Comparison of ENCODE assay signal across 10 cellular contexts in genomic region chr11:121741954-121742361, GRCh38.
DNase-seq lines count a peak whose midpoint lies in the region; ATAC-seq, FAIRE-seq and TF ChIP-seq lines count a peak whose summit lies in the region.
"Had no signal": no experiment of that assay in that cellular context is flagged by ENCODE, and none has a peak within 500 bp of the region (broad histone marks: within the 10 kb centered on the region; RNA-seq: fewer than 3 reads in every experiment).

No MANE protein-coding gene starts in this region.

- peak overlapping the region; percentile 14 to 43 for H3K27ac ChIP-seq in kidney (ENCODE audit: low read depth in 2 of 2, low read length in 2 of 2)

- H3K9me3 ChIP-seq in kidney (ENCODE audit: control insufficient read depth in 1 of 2, low read length in 2 of 2), result peaks cover 3 to 6% of the 10 kb centered on the region in 2 donors

- H3K9ac ChIP-seq in kidney (ENCODE audit: low read length in 2 of 2), result no peak overlapping the region

- peak; percentile 41 for TF ChIP-seq CTCF in choroid plexus epithelial cell (conservative IDR thresholded peaks at IDR 0.05; ENCODE audit: low read depth, low read length)
- no peak for TF ChIP-seq CTCF in kidney (IDR thresholded peaks at IDR 0.05; ENCODE audit: borderline replicate concordance, extremely low read depth, insufficient read depth)

- H3K36me3 ChIP-seq in kidney (ENCODE audit: control insufficient read depth in 1 of 2, insufficient read depth in 2 of 2, low read length in 2 of 2), result no peaks in the 10 kb centered on the region

- DNase-seq in Ammon's horn (ENCODE audit: low spot score) (peak; percentile 71), choroid plexus epithelial cell (ENCODE audit: low read depth) (peak; percentile 64), kidney (peak; percentile 86), sciatic nerve (ENCODE audit: low spot score) (peak; percentile 88)
- no peak for DNase-seq in activated CD8-positive, alpha-beta memory T cell treated with anti-CD3 and anti-CD28 coated beads, Interleukin-2, amount 50 U/mL, for 48 hours
- DNase-seq in NK-92 treated with Interleukin-12 subunit alpha and Interleukin-12 subunit beta, amount 100 ng/mL, for 24 hours (lab: John Stamatoyannopoulos, UW), result no peak
- no peak for DNase-seq in activated CD4-positive, alpha-beta T cell treated with anti-CD3 and anti-CD28 coated beads, Interleukin-2, amount 50 U/mL, for 48 hours
- DNase-seq in stimulated activated naive B cell treated with anti-CD40 and anti-IgM and Interleukin-4, amounts not matched to agents 10 μg/mL and 1 μg/mL and 100 μg/mL, for 72 hours, result no peak
- DNase-seq: NCI-H446 treated with DMSO at 0.1 percent for 48 hours had no signal

- no peak for FAIRE-seq in kidney (lab: Jason Lieb, UNC)

- H3K36me3 Mint-ChIP-seq in stimulated activated naive B cell treated with anti-CD40 and anti-IgM and Interleukin-4, amounts not matched to agents 10 μg/mL and 1 μg/mL and 100 μg/mL, for 72 hours, result no peaks in the 10 kb centered on the region

- no peaks in the 10 kb centered on the region for H3K4me1 Mint-ChIP-seq in stimulated activated naive B cell treated with anti-CD40 and anti-IgM and Interleukin-4, amounts not matched to agents 10 μg/mL and 1 μg/mL and 100 μg/mL, for 72 hours
- H3K4me1 Mint-ChIP-seq: activated naive CD4-positive, alpha-beta T cell treated with anti-CD3 and anti-CD28 coated beads, Interleukin-2, amount 50 U/mL, for 24 hours had no signal

- no peak overlapping the region for H3K4me3 ChIP-seq in choroid plexus epithelial cell (ENCODE audit: low read depth, low read length)
- no peak overlapping the region for H3K4me3 ChIP-seq in kidney (ENCODE audit: low read length in 2 of 2)

- no peak overlapping the region for H3K27ac Mint-ChIP-seq in stimulated activated naive B cell treated with anti-CD40 and anti-IgM and Interleukin-4, amounts not matched to agents 10 μg/mL and 1 μg/mL and 100 μg/mL, for 72 hours
- H3K27ac Mint-ChIP-seq: activated naive CD4-positive, alpha-beta T cell treated with anti-CD3 and anti-CD28 coated beads, Interleukin-2, amount 50 U/mL, for 24 hours had no signal

- ATAC-seq in sciatic nerve, result peak; percentile 97
- no peak for ATAC-seq in stimulated activated naive B cell treated with anti-CD40 and anti-IgM and Interleukin-4, amounts not matched to agents 10 μg/mL and 1 μg/mL and 100 μg/mL, for 72 hours (replicated peaks)

- intact Hi-C loops in kidney (cut with DNase I), result no loop called here
- intact Hi-C loops in sciatic nerve (cut with DNase I), result no loop called here

- H3K9me3 Mint-ChIP-seq in stimulated activated naive B cell treated with anti-CD40 and anti-IgM and Interleukin-4, amounts not matched to agents 10 μg/mL and 1 μg/mL and 100 μg/mL, for 72 hours, result peaks cover 5 to 7% of the 10 kb centered on the region in 2 donors

- no peaks in the 10 kb centered on the region for H3K4me1 ChIP-seq in kidney (ENCODE audit: control insufficient read depth in 1 of 2, insufficient read depth in 1 of 2, low read depth in 1 of 2, low read length in 2 of 2)

- peaks cover 9 to 21% of the 10 kb centered on the region in 2 donors for H3K27me3 Mint-ChIP-seq in stimulated activated naive B cell treated with anti-CD40 and anti-IgM and Interleukin-4, amounts not matched to agents 10 μg/mL and 1 μg/mL and 100 μg/mL, for 72 hours

- no peak overlapping the region for H3K4me3 Mint-ChIP-seq in stimulated activated naive B cell treated with anti-CD40 and anti-IgM and Interleukin-4, amounts not matched to agents 10 μg/mL and 1 μg/mL and 100 μg/mL, for 72 hours
- H3K4me3 Mint-ChIP-seq: activated naive CD4-positive, alpha-beta T cell treated with anti-CD3 and anti-CD28 coated beads, Interleukin-2, amount 50 U/mL, for 24 hours had no signal

Comparison
In these comparisons a context has a peak if more than half of its experiments do, and no peak if none do; other contexts are left out.
1. DNase-seq: peak in Ammon's horn (single experiment), choroid plexus epithelial cell (single experiment), kidney (single experiment) and sciatic nerve (single experiment); none in activated CD8-positive, alpha-beta memory T cell treated with anti-CD3 and anti-CD28 coated beads, Interleukin-2, amount 50 U/mL, for 48 hours (single experiment), NK-92 treated with Interleukin-12 subunit alpha and Interleukin-12 subunit beta, amount 100 ng/mL, for 24 hours (single experiment), activated CD4-positive, alpha-beta T cell treated with anti-CD3 and anti-CD28 coated beads, Interleukin-2, amount 50 U/mL, for 48 hours (0 of 2) and stimulated activated naive B cell treated with anti-CD40 and anti-IgM and Interleukin-4, amounts not matched to agents 10 μg/mL and 1 μg/mL and 100 μg/mL, for 72 hours (single experiment).